ENCODE assay signal across 30 cellular contexts in the genomic region with DNA sequence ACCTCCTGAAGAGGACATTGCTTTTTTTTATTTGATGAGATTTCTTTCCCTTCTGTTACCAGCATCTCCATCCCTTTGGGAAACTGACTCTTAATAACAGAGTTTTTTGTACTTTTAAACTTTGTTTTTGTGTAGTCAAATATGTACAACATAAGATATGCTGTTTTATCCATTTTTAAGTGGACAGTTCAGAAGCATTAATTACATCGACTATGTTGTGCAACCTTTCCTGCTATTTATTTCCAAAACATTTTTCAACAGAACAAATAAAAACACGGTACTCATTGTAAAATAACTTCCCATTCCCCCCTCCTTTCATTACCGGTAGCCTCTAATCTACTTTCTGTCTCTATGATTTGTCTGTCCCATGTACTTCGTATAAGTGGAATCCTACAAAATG.
"Had no signal": no experiment of that assay in that cellular context is flagged by ENCODE, and none has a peak within 500 bp of the region (broad histone marks: within the 10 kb centered on the region; RNA-seq: fewer than 3 reads in every experiment).

No MANE protein-coding gene starts in this region.

- H2AFZ ChIP-seq: neural progenitor cell, parathyroid adenoma had no signal

- H3K79me2 ChIP-seq: parathyroid adenoma had no signal

- H3K4me2 ChIP-seq: neural progenitor cell, smooth muscle cell had no signal

- H3K36me3 Mint-ChIP-seq: natural killer cell; stimulated activated memory B cell treated with anti-CD40 and anti-IgM and Interleukin-4, amounts not matched to agents 10 μg/mL and 1 μg/mL and 100 μg/mL, for 72 hours; type B pancreatic cell had no signal

- H3K36me3 ChIP-seq: neural progenitor cell, ovary, spleen, suprapubic skin, tibial artery, transverse colon, upper lobe of right lung, uterus had no signal

- ATAC-seq: natural killer cell; psoas muscle; right cardiac atrium; sciatic nerve; stimulated activated memory B cell treated with anti-CD40 and anti-IgM and Interleukin-4, amounts not matched to agents 10 μg/mL and 1 μg/mL and 100 μg/mL, for 72 hours; stimulated activated naive CD8-positive, alpha-beta T cell treated with anti-CD3 and anti-CD28 coated beads, Interleukin-15, amount 100 ng/mL, for 72 hours; stimulated activated naive CD8-positive, alpha-beta T cell treated with anti-CD3 and anti-CD28 coated beads, Interleukin-15, Interleukin-2, amounts not matched to agents 100 U/mL and 50 U/mL, for 24 hours; upper lobe of right lung had no signal

- H3K4me3 ChIP-seq: neural progenitor cell, ovary, psoas muscle, skin epidermis, smooth muscle cell, spleen, suprapubic skin, tibial artery, transverse colon, upper lobe of right lung, uterus had no signal

- H3K27ac ChIP-seq: neural progenitor cell, ovary, parathyroid adenoma, psoas muscle, skin epidermis, spleen, suprapubic skin, testis, tibial artery, transverse colon, upper lobe of right lung, uterus had no signal

- H3K27me3 ChIP-seq: ovary, spleen, suprapubic skin, testis, tibial artery, transverse colon, upper lobe of right lung, uterus had no signal

- H3K9ac ChIP-seq: neural progenitor cell, parathyroid adenoma had no signal

- H3K4me3 Mint-ChIP-seq: natural killer cell; nephron; neural progenitor cell; stimulated activated memory B cell treated with anti-CD40 and anti-IgM and Interleukin-4, amounts not matched to agents 10 μg/mL and 1 μg/mL and 100 μg/mL, for 72 hours; stimulated activated naive CD8-positive, alpha-beta T cell treated with anti-CD3 and anti-CD28 coated beads, Interleukin-15, amount 100 ng/mL, for 72 hours; type B pancreatic cell had no signal

- H3K9me3 Mint-ChIP-seq: natural killer cell; nephron; stimulated activated memory B cell treated with anti-CD40 and anti-IgM and Interleukin-4, amounts not matched to agents 10 μg/mL and 1 μg/mL and 100 μg/mL, for 72 hours; stimulated activated naive CD8-positive, alpha-beta T cell treated with anti-CD3 and anti-CD28 coated beads, Interleukin-15, amount 100 ng/mL, for 72 hours; type B pancreatic cell had no signal

- H3K4me1 ChIP-seq: parathyroid adenoma, psoas muscle, testis, uterus had no signal

- H3K27me3 Mint-ChIP-seq: stimulated activated memory B cell treated with anti-CD40 and anti-IgM and Interleukin-4, amounts not matched to agents 10 μg/mL and 1 μg/mL and 100 μg/mL, for 72 hours; stimulated activated naive CD8-positive, alpha-beta T cell treated with anti-CD3 and anti-CD28 coated beads, Interleukin-15, amount 100 ng/mL, for 72 hours had no signal

- DNase-seq: natural killer cell; occipital lobe; posterior cingulate gyrus; psoas muscle; spleen; stimulated activated CD4-positive, alpha-beta T cell treated with anti-CD3 and anti-CD28 coated beads, Interleukin-12 subunit alpha, Interleukin-12 subunit beta, amount 100 ng/mL, for 4 hours; stimulated activated CD4-positive, alpha-beta T cell treated with anti-CD3 and anti-CD28 coated beads, Interleukin-1b, Interleukin-23, amount 100 ng/mL, for 48 hours; stimulated activated CD4-positive, alpha-beta T cell treated with anti-CD3 and anti-CD28 coated beads, Interleukin-4, amount 100 ng/mL, for 1 hour; stimulated activated CD4-positive, alpha-beta T cell treated with anti-CD3 and anti-CD28 coated beads, Interleukin-4, amount 100 ng/mL, for 4 hours; stimulated activated CD8-positive, alpha-beta memory T cell treated with anti-CD3 and anti-CD28 coated beads, Interleukin-4, amount 100 ng/mL, for 48 hours; stimulated activated naive CD4-positive, alpha-beta T cell; stimulated activated naive CD8-positive, alpha-beta T cell treated with anti-CD3 and anti-CD28 coated beads, Interleukin-15, amount 100 ng/mL, for 72 hours; stimulated activated naive CD8-positive, alpha-beta T cell treated with anti-CD3 and anti-CD28 coated beads, Interleukin-15, Interleukin-2, amounts not matched to agents 100 U/mL and 50 U/mL, for 24 hours; substantia nigra; testis; tibial artery; transverse colon; upper lobe of right lung; uterus had no signal

- H3K9me3 ChIP-seq: ovary, psoas muscle, spleen, suprapubic skin, testis, tibial artery, transverse colon, upper lobe of right lung, uterus had no signal
